Comparison of ENCODE assay signal across 1 cellular context in the genomic region with DNA sequence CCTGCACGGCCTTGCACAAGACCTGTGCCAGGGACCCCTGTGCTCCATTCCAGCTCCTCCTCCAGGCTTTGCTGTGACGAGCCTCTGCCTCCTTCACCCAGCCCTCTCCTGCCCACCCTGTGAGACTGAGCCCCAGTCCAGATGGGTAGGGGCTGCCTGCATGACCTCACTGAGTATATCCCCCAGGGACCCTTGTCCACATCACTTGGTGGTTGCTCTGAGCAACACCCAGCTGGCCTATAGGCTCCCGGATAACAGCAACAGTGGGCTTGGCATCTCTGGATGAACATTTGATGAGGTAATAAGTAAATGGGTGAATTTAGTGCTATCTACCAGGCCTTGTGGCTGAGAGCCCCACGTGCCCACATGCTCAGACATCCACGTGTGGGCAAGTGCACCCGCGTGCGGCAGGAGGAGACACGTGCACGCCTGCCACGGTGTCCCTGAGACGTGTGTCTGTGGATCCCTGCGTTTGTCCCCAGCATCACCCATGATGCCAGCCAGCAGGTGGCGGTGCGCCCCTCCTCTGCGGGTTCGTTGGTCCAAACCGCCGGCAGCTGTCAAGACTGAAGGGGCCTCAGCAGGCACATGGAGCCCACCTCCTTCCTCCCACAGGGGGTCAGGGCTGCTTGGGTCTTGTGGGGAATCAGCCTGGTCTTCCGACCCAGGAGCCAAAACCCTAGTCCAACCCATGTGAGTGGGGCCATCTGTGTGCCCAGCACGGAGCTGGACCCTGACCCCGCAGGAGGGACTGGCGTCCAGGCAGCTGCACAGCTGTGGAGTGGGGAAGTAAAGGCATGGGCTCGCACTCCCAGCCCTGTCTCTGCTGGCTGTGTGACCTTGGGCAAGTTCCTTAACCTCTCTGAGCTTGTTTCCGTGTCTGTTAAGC.
TF ChIP-seq lines count a peak whose summit lies in the region.

No MANE protein-coding gene starts in this region.

TF ChIP-seq in K562, 482 proteins besides CTCF, POLR2A, EP300 and RAD21 (continued from another document and continues in another):
- TF ChIP-seq CHD7 (IDR thresholded peaks at IDR 0.05; ENCODE audit: low read depth, low read length) = no peak
- peak; percentile 77; the same call in 1 of the 2 replicates for TF ChIP-seq PTBP1 (IDR thresholded peaks at IDR 0.05; ENCODE audit: low read depth, low read length)
- peak in 1 of 2 experiments; percentile 56; a peak in 1 of 4 replicates for TF ChIP-seq TBL1XR1 (IDR thresholded peaks at IDR 0.05; ENCODE audit: low read length in 2 of 2)
- TF ChIP-seq CHD2 (IDR thresholded peaks at IDR 0.05; ENCODE audit: low read depth, low read length) = 0 out of 2 replicates have a peak, but pooled peaks have one; percentile 10
- TF ChIP-seq RBM39 (optimal IDR thresholded peaks at IDR 0.05; ENCODE audit: low read depth, low read length) = no peak
- TF ChIP-seq TGIF2 (CRISPR knock-in tag; IDR thresholded peaks at IDR 0.05) = no peak
- TF ChIP-seq, protein P1, sequence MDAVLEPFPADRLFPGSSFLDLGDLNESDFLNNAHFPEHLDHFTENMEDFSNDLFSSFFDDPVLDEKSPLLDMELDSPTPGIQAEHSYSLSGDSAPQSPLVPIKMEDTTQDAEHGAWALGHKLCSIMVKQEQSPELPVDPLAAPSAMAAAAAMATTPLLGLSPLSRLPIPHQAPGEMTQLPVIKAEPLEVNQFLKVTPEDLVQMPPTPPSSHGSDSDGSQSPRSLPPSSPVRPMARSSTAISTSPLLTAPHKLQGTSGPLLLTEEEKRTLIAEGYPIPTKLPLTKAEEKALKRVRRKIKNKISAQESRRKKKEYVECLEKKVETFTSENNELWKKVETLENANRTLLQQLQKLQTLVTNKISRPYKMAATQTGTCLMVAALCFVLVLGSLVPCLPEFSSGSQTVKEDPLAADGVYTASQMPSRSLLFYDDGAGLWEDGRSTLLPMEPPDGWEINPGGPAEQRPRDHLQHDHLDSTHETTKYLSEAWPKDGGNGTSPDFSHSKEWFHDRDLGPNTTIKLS (IDR thresholded peaks at IDR 0.05; ENCODE audit: borderline replicate concordance, low read depth) = peak; percentile 56; the same call in 1 of the 2 replicates
- peak; percentile 2; the same call in 1 of the 2 replicates for TF ChIP-seq IFI16 (CRISPR knock-in tag; IDR thresholded peaks at IDR 0.05)
- peak in 1 of 2 experiments; percentile 78; a peak in 1 of 3 replicates for TF ChIP-seq CBX3 (IDR thresholded peaks at IDR 0.05; ENCODE audit: borderline replicate concordance in 1 of 2, low read length in 2 of 2)
- TF ChIP-seq ZNF184 (CRISPR knock-in tag; IDR thresholded peaks at IDR 0.05) = no peak
- peak; percentile 92 for TF ChIP-seq CXXC5 (CRISPR knock-in tag; IDR thresholded peaks at IDR 0.05)
- TF ChIP-seq HDGF (IDR thresholded peaks at IDR 0.05) = peak; percentile 94
- peak; percentile 98 for TF ChIP-seq ADNP (tag; IDR thresholded peaks at IDR 0.05)
- peak; percentile 63; the same call in 1 of the 2 replicates for TF ChIP-seq ZNF589 (CRISPR knock-in tag; IDR thresholded peaks at IDR 0.05; ENCODE audit: low read depth)
- peak; percentile 73; the same call in 1 of the 2 replicates for TF ChIP-seq ZFP91 (CRISPR knock-in tag; IDR thresholded peaks at IDR 0.05)
- TF ChIP-seq, protein P2, sequence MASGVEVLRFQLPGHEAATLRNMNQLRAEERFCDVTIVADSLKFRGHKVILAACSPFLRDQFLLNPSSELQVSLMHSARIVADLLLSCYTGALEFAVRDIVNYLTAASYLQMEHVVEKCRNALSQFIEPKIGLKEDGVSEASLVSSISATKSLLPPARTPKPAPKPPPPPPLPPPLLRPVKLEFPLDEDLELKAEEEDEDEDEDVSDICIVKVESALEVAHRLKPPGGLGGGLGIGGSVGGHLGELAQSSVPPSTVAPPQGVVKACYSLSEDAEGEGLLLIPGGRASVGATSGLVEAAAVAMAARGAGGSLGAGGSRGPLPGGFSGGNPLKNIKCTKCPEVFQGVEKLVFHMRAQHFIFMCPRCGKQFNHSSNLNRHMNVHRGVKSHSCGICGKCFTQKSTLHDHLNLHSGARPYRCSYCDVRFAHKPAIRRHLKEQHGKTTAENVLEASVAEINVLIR (CRISPR knock-in tag; IDR thresholded peaks at IDR 0.05) = no peak
- TF ChIP-seq PHB2 (IDR thresholded peaks at IDR 0.05; ENCODE audit: low read depth) = no peak
- TF ChIP-seq TRIM24 (IDR thresholded peaks at IDR 0.05) = peak in 1 of 2 experiments; percentile 57; a peak in 1 of 4 replicates
- TF ChIP-seq SRSF3 (IDR thresholded peaks at IDR 0.05; ENCODE audit: insufficient read depth, low read length) = no peak; the same call in 1 of the 2 replicates
- peak; percentile 74 for TF ChIP-seq PRDM10 (IDR thresholded peaks at IDR 0.05; ENCODE audit: partially characterized antibody)
- TF ChIP-seq YBX1 (IDR thresholded peaks at IDR 0.05) = no peak
- TF ChIP-seq ASH1L (IDR thresholded peaks at IDR 0.05; ENCODE audit: borderline replicate concordance, low read depth, partially characterized antibody) = no peak
- TF ChIP-seq MEIS2 (IDR thresholded peaks at IDR 0.05; ENCODE audit: partially characterized antibody) = peak; percentile 68
- 0 out of 2 replicates have a peak, but pooled peaks have one; percentile 45 for TF ChIP-seq FOXO4 (CRISPR knock-in tag; IDR thresholded peaks at IDR 0.05)
- TF ChIP-seq ZC3H8 (IDR thresholded peaks at IDR 0.05) = 0 out of 2 replicates have a peak, but pooled peaks have one; percentile 38
- TF ChIP-seq SNAPC5 (CRISPR knock-in tag; IDR thresholded peaks at IDR 0.05) = no peak
- TF ChIP-seq TCF3 (CRISPR knock-in tag; IDR thresholded peaks at IDR 0.05) = peak; percentile 66
- TF ChIP-seq ZKSCAN1 (IDR thresholded peaks at IDR 0.05; ENCODE audit: low read depth, low read length) = no peak
